13 cellular contexts compared by ENCODE assay signal in genomic region chr4:76043306-76043705, GRCh38. TPM values are rescaled to one million over a fixed set of nuclear protein-coding genes. Genes with fewer than 3 reads are reported as not detected.
"Had no signal": no experiment of that assay in that cellular context is flagged by ENCODE, and none has a peak within 500 bp of the region (broad histone marks: within the 10 kb centered on the region; RNA-seq: fewer than 3 reads in every experiment).

No MANE protein-coding gene starts in this region.

RNA-seq across cellular contexts. Expression of gene CXCL11, which starts 7.4 kb away (rescaled TPM):
- total RNA-seq: activated B cell treated with CpG ODN at 0.5 μM for 24 hours; activated CD4-positive, alpha-beta memory T cell treated with anti-CD3 and anti-CD28 coated beads for 36 hours; activated CD4-positive, alpha-beta T cell treated with anti-CD3 and anti-CD28 coated beads, Interleukin-2, amount 10 ng/mL, durations not matched to agents 7 days and 5 days; activated CD8-positive, alpha-beta T cell treated with anti-CD3 and anti-CD28 coated beads for 36 hours; activated CD8-positive, alpha-beta T cell treated with anti-CD3 and anti-CD28 coated beads, Interleukin-2, amount 10 ng/mL, durations not matched to agents 7 days and 5 days; T-cell; T-helper 17 cell had no signal

RNA-seq across cellular contexts. Expression of gene CXCL10, which starts 20.0 kb away (rescaled TPM):
- total RNA-seq: activated B cell treated with CpG ODN at 0.5 μM for 24 hours; activated CD8-positive, alpha-beta T cell treated with anti-CD3 and anti-CD28 coated beads, Interleukin-2, amount 10 ng/mL, durations not matched to agents 7 days and 5 days; T-cell; T-helper 17 cell; WTC11 had no signal

RNA-seq across cellular contexts. Expression of gene ART3, which starts 31.2 kb away (rescaled TPM):
- total RNA-seq: activated B cell treated with CpG ODN at 0.5 μM for 24 hours; activated CD4-positive, alpha-beta T cell treated with anti-CD3 and anti-CD28 coated beads for 36 hours; activated CD4-positive, alpha-beta T cell treated with anti-CD3 and anti-CD28 coated beads, Interleukin-2, amount 10 ng/mL, durations not matched to agents 7 days and 5 days; activated CD8-positive, alpha-beta memory T cell treated with anti-CD3 and anti-CD28 coated beads for 36 hours; activated CD8-positive, alpha-beta memory T cell treated with anti-CD3 and anti-CD28 coated beads, Interleukin-2, amount 10 ng/mL, durations not matched to agents 7 days and 5 days; activated CD8-positive, alpha-beta T cell treated with anti-CD3 and anti-CD28 coated beads for 36 hours; activated CD8-positive, alpha-beta T cell treated with anti-CD3 and anti-CD28 coated beads, Interleukin-2, amount 10 ng/mL, durations not matched to agents 7 days and 5 days; T-cell; T-helper 1 cell treated with Interleukin-12 subunit alpha and Interleukin-12 subunit beta and Interleukin-4 antibody, amounts not matched to agents 30 ng/mL and 1 ng/mL, for 36 hours; T-helper 17 cell had no signal

RNA-seq across cellular contexts. Expression of gene CXCL9, which starts 36.0 kb away (rescaled TPM):
- total RNA-seq: activated B cell treated with CpG ODN at 0.5 μM for 24 hours; activated CD4-positive, alpha-beta memory T cell treated with anti-CD3 and anti-CD28 coated beads, Interleukin-2, amount 10 ng/mL, durations not matched to agents 7 days and 5 days; activated CD8-positive, alpha-beta T cell treated with anti-CD3 and anti-CD28 coated beads, Interleukin-2, amount 10 ng/mL, durations not matched to agents 7 days and 5 days; T-cell; T-helper 17 cell had no signal
